8 cellular contexts compared by ENCODE assay signal in the genomic region with DNA sequence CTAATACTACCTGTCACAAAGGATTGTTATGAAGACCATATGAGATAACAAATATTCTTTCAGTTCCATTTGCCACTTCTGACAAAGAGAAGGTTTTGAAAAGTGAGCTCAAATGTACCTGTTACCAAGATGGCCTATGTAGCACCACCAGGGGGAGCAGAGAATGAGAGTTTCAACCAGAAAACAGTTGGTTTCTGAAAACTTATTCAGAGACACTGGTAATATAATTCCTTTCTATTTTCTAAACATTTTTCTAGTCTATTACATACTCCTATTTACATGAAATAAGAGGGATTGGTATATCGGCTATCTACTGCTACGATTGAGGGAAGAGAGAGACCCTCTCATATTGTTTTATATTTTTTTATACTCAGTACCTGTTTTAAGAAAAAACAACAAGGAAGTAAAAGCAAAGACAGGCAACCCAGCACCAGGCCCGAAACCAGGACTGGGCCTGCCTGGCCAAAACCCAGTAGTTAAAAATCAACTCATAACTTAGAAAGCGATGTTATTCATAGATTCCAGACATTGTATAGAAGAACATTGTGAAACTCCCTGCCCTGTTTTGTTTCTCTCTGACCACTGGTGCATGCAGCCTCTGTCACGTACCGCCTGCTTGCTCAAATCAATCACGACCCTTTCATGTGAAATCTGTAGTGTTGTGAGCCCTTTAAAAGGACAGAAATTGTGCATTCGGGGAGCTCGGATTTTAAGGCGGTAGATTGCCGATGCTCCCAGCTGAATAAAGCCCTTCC. TPM values are rescaled to one million over a fixed set of nuclear protein-coding genes. Genes with fewer than 3 reads are reported as not detected.
DNase-seq lines count a peak whose midpoint lies in the region; ATAC-seq, FAIRE-seq and TF ChIP-seq lines count a peak whose summit lies in the region.

No MANE protein-coding gene starts in this region.

- peaks cover 7% of the 10 kb centered on the region for H3K4me1 ChIP-seq in OCI-LY7 (ENCODE audit: insufficient read depth, low read length, poor library complexity, severe bottlenecking)
- H3K4me1 ChIP-seq in mesendoderm (ENCODE audit: control insufficient read depth, low read depth, low read length): no peaks in the 10 kb centered on the region
- H3K4me1 ChIP-seq in prostate gland (replicated peaks): no peaks in the 10 kb centered on the region

- no peak overlapping the region for H2BK5ac ChIP-seq in mesendoderm (ENCODE audit: low read length)

- H3K9me3 ChIP-seq in OCI-LY7 (ENCODE audit: low read length): no peaks in the 10 kb centered on the region
- H3K9me3 ChIP-seq in prostate gland: no peaks in the 10 kb centered on the region

- CTCF ChIA-PET in OCI-LY7 (lab: Charles Lee; ENCODE audit: unreplicated experiment): interaction anchor here (1.6 kb wide), 1 partner anchor 109 kb away, joined by 4 read pairs; no protein-coding TSS in a partner anchor

- TF ChIP-seq CTCF in AG09319 (IDR thresholded peaks at IDR 0.05; ENCODE audit: low read depth, low read length) (peak; percentile 58), OCI-LY7 (conservative IDR thresholded peaks at IDR 0.05; ENCODE audit: low read length) (peak; percentile 85), prostate gland (IDR thresholded peaks at IDR 0.05) (peak in 2 of 4 experiments; percentile 38 to 50)

- H2BK120ac ChIP-seq in mesendoderm (ENCODE audit: low read depth, low read length): no peak overlapping the region

- TF ChIP-seq POLR2A in GM12892 (IDR thresholded peaks at IDR 0.05; ENCODE audit: low read depth, low read length) (no peak), prostate gland (IDR thresholded peaks at IDR 0.05) (no peak)

- H3K27ac ChIP-seq in OCI-LY7 (ENCODE audit: low read depth, low read length, poor library complexity, severe bottlenecking): no peak overlapping the region
- no peak overlapping the region for H3K27ac ChIP-seq in mesendoderm (ENCODE audit: low read depth, low read length)
- H3K27ac ChIP-seq in prostate gland: no peak overlapping the region

- H2AFZ ChIP-seq in OCI-LY7 (ENCODE audit: low read length): peak overlapping the region; percentile 85

- intact Hi-C loops in OCI-LY7 (cut with micrococcal nuclease; ENCODE audit: unreplicated experiment): loop anchor here (5.0 kb wide), 1 partner anchor 288 kb away; no protein-coding TSS in a partner anchor
- intact Hi-C loops in prostate gland (cut with DNase I): no loop called here

- H3K79me2 ChIP-seq in OCI-LY7 (ENCODE audit: insufficient read depth, low read depth, low read length): no peaks in the 10 kb centered on the region
- H3K79me2 ChIP-seq in mesendoderm (ENCODE audit: control insufficient read depth, insufficient read depth, low read length): no peaks in the 10 kb centered on the region

- WGBS in mesendoderm (ENCODE audit: extremely low coverage, insufficient coverage, low lambda C conversion rate): no CpG with 5 or more reads among the region's 11 CpGs
- WGBS in prostate gland: 83% methylated on average over 11 of the region's 11 CpGs

- H3K4me3 ChIP-seq in OCI-LY7 (ENCODE audit: low read depth, low read length, poor library complexity, severe bottlenecking) (no peak overlapping the region), mesendoderm (ENCODE audit: low read length) (no peak overlapping the region), prostate gland (no peak overlapping the region)

- no peak overlapping the region for H3K23ac ChIP-seq in mesendoderm (ENCODE audit: low read length)

- H4K5ac ChIP-seq in mesendoderm (ENCODE audit: low read length): no peak overlapping the region

- no peak overlapping the region for H3K4ac ChIP-seq in mesendoderm (ENCODE audit: low read depth, low read length)

- no peak overlapping the region for H2BK15ac ChIP-seq in mesendoderm (replicated peaks; ENCODE audit: low read depth)

- ATAC-seq in HG02763 (IDR thresholded peaks at IDR 0.05; ENCODE audit: unreplicated experiment): peak; percentile 78

- no peak overlapping the region for H3K18ac ChIP-seq in mesendoderm (ENCODE audit: low read length)

- peak; percentile 99 for FAIRE-seq in GM12892 (lab: Jason Lieb, UNC)

- H3K36me3 ChIP-seq in OCI-LY7 (ENCODE audit: insufficient read depth, low read length) (no peaks in the 10 kb centered on the region), mesendoderm (ENCODE audit: control insufficient read depth, insufficient read depth, low read length) (no peaks in the 10 kb centered on the region), prostate gland (no peaks in the 10 kb centered on the region)

- DNase-seq in AG09319 (ENCODE audit: extremely low read depth, low read depth) (no peak), GM12892 (ENCODE audit: insufficient read length) (no peak), OCI-LY7 (ENCODE audit: low spot score) (peak; percentile 54), astrocyte of the hippocampus (ENCODE audit: low read depth, low spot score) (peak; percentile 53), mesendoderm (peak; percentile 19), NCI-H1436 (lab: John Stamatoyannopoulos, UW) (no peak), prostate gland (ENCODE audit: low spot score) (no peak)

- no peaks in the 10 kb centered on the region for H3K9me2 ChIP-seq in OCI-LY7 (ENCODE audit: insufficient read depth, low read length)

- no peak overlapping the region for H3K56ac ChIP-seq in mesendoderm (ENCODE audit: low read length)

- POLR2A ChIA-PET in OCI-LY7 (lab: Charles Lee): interaction anchor here (0.7 to 2.1 kb wide), 5 partner anchors 12 to 457 kb away, joined by 3 to 6 read pairs (median 3); no protein-coding TSS in a partner anchor

- H3K27me3 ChIP-seq in mesendoderm (ENCODE audit: insufficient read depth, low read length, poor library complexity): no peaks in the 10 kb centered on the region
- H3K27me3 ChIP-seq in prostate gland (replicated peaks; ENCODE audit: insufficient read depth): no peaks in the 10 kb centered on the region

- H4K20me1 ChIP-seq in OCI-LY7 (ENCODE audit: insufficient read depth, low read length): no peaks in the 10 kb centered on the region

- no peak overlapping the region for H3K9ac ChIP-seq in mesendoderm (ENCODE audit: low read length)

- BruUV-seq in OCI-LY7 (replicated peaks; lab: Mats Ljungman, UMichigan): no TSS peak

- H4K8ac ChIP-seq in mesendoderm (ENCODE audit: low read depth, low read length): no peak overlapping the region

- H3K79me1 ChIP-seq in mesendoderm (ENCODE audit: low read length): no peaks in the 10 kb centered on the region

- no peak overlapping the region for H2AK5ac ChIP-seq in mesendoderm (ENCODE audit: low read length)

- H3K4me2 ChIP-seq in OCI-LY7 (ENCODE audit: low read length) (peak overlapping the region; percentile 2; the same call in 1 of the 2 replicates), mesendoderm (ENCODE audit: low read length) (no peak overlapping the region)

RNA-seq across cellular contexts. Expression of gene IL23R, which starts 48.3 kb away (rescaled TPM):
- 1.1 TPM for polyA plus RNA-seq in GM12892 (2012; ENCODE audit: missing spikeins)
- not detected in 2 replicates for total RNA-seq in OCI-LY7 (2014; rRNA removed; shearing (Covaris generic))
- total RNA-seq in OCI-LY7 (2022) (0.13 and 0.23 TPM in 2 replicates), prostate gland (under 1 TPM in 1 of 2 donors, not detected in 1; 0.74 TPM)
- polyA plus RNA-seq in mesendoderm (2013, experiment 1 of 2): 0.03 TPM
- polyA plus RNA-seq in mesendoderm (2013, experiment 2 of 2): 0.01 TPM

Comparison
In these comparisons a context has a peak if more than half of its experiments do, and no peak if none do; other contexts are left out.
1. DNase-seq: peak in OCI-LY7 (single experiment), astrocyte of the hippocampus (single experiment) and mesendoderm (single experiment); none in AG09319 (single experiment), GM12892 (single experiment), NCI-H1436 (single experiment) and prostate gland (single experiment).